Comparison of ENCODE assay signal across 8 cellular contexts in genomic region chr14:64914237-64914971, GRCh38. TPM values are rescaled to one million over a fixed set of nuclear protein-coding genes. Genes with fewer than 3 reads are reported as not detected.
DNase-seq lines count a peak whose midpoint lies in the region; ATAC-seq, FAIRE-seq and TF ChIP-seq lines count a peak whose summit lies in the region.

Gene CHURC1, plus strand, starts transcription at chr14:64914455. Its CDS starts 41 bp downstream, at chr14:64914496.

- H3K27ac ChIP-seq in KOPT-K1 (ENCODE audit: low read depth, low read length, poor library complexity, severe bottlenecking): peak within 1 kb of the TSS; percentile 91
- H3K27ac ChIP-seq in esophagus muscularis mucosa (replicated peaks in 1 of 4): peak within 1 kb of the TSS; percentile 93 to 96 (median 95)
- peak within 1 kb of the TSS; percentile 97 for H3K27ac ChIP-seq in muscle layer of duodenum (ENCODE audit: low read length)

- peaks cover 47% of the 10 kb centered on the region for H3K4me1 Mint-ChIP-seq in activated T-cell treated with anti-CD3 and anti-CD28 coated beads, Interleukin-2, amount 50 U/mL, for 72 hours (ENCODE audit: low read depth)

- intact Hi-C loops in esophagus muscularis mucosa (cut with DNase I): no loop called here

- WGBS in esophagus muscularis mucosa: 0% methylated on average over 24 of the region's 49 CpGs

- peak; percentile 97 for ATAC-seq in GM21786 (IDR thresholded peaks at IDR 0.05; ENCODE audit: unreplicated experiment)
- peak; percentile 97 to 98 for ATAC-seq in activated T-cell treated with anti-CD3 and anti-CD28 coated beads, Interleukin-2, amount 50 U/mL, for 72 hours (replicated peaks in 1 of 2)

- DNase-seq in DMS79 (lab: John Stamatoyannopoulos, UW) (peak; percentile 100), RCC 7860 (ENCODE audit: low spot score) (peak; percentile 90), esophagus muscularis mucosa (ENCODE audit: extremely low spot score) (peak; percentile 100)
- peak; percentile 92 to 98 for DNase-seq in activated T-cell treated with anti-CD3 and anti-CD28 coated beads, Interleukin-2, amount 50 U/mL, for 72 hours
- DNase-seq in stimulated activated CD8-positive, alpha-beta memory T cell treated with anti-CD3 and anti-CD28 coated beads, Interleukin-7, amount 100 ng/mL, for 4 hours (ENCODE audit: low read depth in 2 of 2): peak; percentile 97 to 99

- TF ChIP-seq EP300 in esophagus muscularis mucosa (IDR thresholded peaks at IDR 0.05): no peak

- peak; percentile 88 for TF ChIP-seq POLR2A in esophagus muscularis mucosa (IDR thresholded peaks at IDR 0.05; ENCODE audit: low read depth)

- H3K9me3 Mint-ChIP-seq in activated T-cell treated with anti-CD3 and anti-CD28 coated beads, Interleukin-2, amount 50 U/mL, for 72 hours: no peaks in the 10 kb centered on the region

- no peak for TF ChIP-seq CTCF in esophagus muscularis mucosa (IDR thresholded peaks at IDR 0.05)

- H3K27me3 ChIP-seq in esophagus muscularis mucosa: no peaks in the 10 kb centered on the region
- H3K27me3 ChIP-seq in muscle layer of duodenum (ENCODE audit: low read depth, low read length): no peaks in the 10 kb centered on the region

- H3K27me3 Mint-ChIP-seq in activated T-cell treated with anti-CD3 and anti-CD28 coated beads, Interleukin-2, amount 50 U/mL, for 72 hours (ENCODE audit: low read depth): no peaks in the 10 kb centered on the region

- H3K4me1 ChIP-seq in esophagus muscularis mucosa: peaks cover 22 to 49% (median 47%) of the 10 kb centered on the region in 4 donors
- peaks cover 10 to 12% of the 10 kb centered on the region in 2 donors for H3K4me1 ChIP-seq in muscle layer of duodenum (ENCODE audit: control insufficient read depth in 1 of 2, insufficient read depth in 2 of 2, low read length in 2 of 2)

- FAIRE-seq in RCC 7860 (lab: Jason Lieb, UNC): peak; percentile 62

- peak within 1 kb of the TSS; percentile 88 to 99 (median 90) for H3K4me3 ChIP-seq in esophagus muscularis mucosa
- peak within 1 kb of the TSS; percentile 81 to 83 for H3K4me3 ChIP-seq in muscle layer of duodenum (ENCODE audit: low read depth in 1 of 2, low read length in 2 of 2)

- H3K27ac Mint-ChIP-seq in activated T-cell treated with anti-CD3 and anti-CD28 coated beads, Interleukin-2, amount 50 U/mL, for 72 hours: peak within 1 kb of the TSS; percentile 96

- peak within 1 kb of the TSS; percentile 90 to 97 for H3K4me3 Mint-ChIP-seq in activated T-cell treated with anti-CD3 and anti-CD28 coated beads, Interleukin-2, amount 50 U/mL, for 72 hours

- H3K36me3 ChIP-seq in KOPT-K1 (ENCODE audit: insufficient read depth, low read length): no peaks in the 10 kb centered on the region; the same call in 1 of the 2 replicates
- peaks cover 0 to 3% (median 0%) of the 10 kb centered on the region in 4 donors for H3K36me3 ChIP-seq in esophagus muscularis mucosa
- no peaks in the 10 kb centered on the region for H3K36me3 ChIP-seq in muscle layer of duodenum (ENCODE audit: control insufficient read depth in 1 of 2, insufficient read depth in 2 of 2, low read length in 2 of 2)

- H3K36me3 Mint-ChIP-seq in activated T-cell treated with anti-CD3 and anti-CD28 coated beads, Interleukin-2, amount 50 U/mL, for 72 hours (ENCODE audit: insufficient read depth in 2 of 2): peaks cover 0 to 16% of the 10 kb centered on the region in 2 donors

- no peaks in the 10 kb centered on the region for H3K9me3 ChIP-seq in KOPT-K1 (ENCODE audit: insufficient read depth, low read length, poor library complexity, severe bottlenecking)
- no peaks in the 10 kb centered on the region for H3K9me3 ChIP-seq in esophagus muscularis mucosa
- no peaks in the 10 kb centered on the region for H3K9me3 ChIP-seq in muscle layer of duodenum (ENCODE audit: control insufficient read depth in 1 of 2, low read length in 2 of 2)

RNA-seq across cellular contexts. Expression of gene CHURC1, which starts in this region (rescaled TPM):
- 10 to 100 TPM; 36.5 to 38.1 TPM for total RNA-seq in activated T-cell treated with anti-CD3 and anti-CD28 coated beads, Interleukin-2, amount 50 U/mL, for 72 hours
- 100 to 1,000 TPM in 3 of 4 donors, 10 to 100 TPM in 1; 67.0 to 138 (median 107) TPM for total RNA-seq in esophagus muscularis mucosa

Comparison
In these comparisons a context has a peak if more than half of its experiments do, and no peak if none do; other contexts are left out.
1. Peak in every context shown above with its lines: DNase-seq, ATAC-seq, H3K4me3 ChIP-seq and H3K27ac ChIP-seq.